In genomic region chr6:167217951-167218759, GRCh38 we compare ENCODE assay signal across 8 cellular contexts.
DNase-seq lines count a peak whose midpoint lies in the region; ATAC-seq and TF ChIP-seq lines count a peak whose summit lies in the region.
"Not testable (repeated sequence)": the region's sequence is repeated elsewhere in the genome, so short reads cannot be mapped to it uniquely, and the experiment has no call there.

No MANE protein-coding gene starts in this region.

- H3K4me1 Mint-ChIP-seq in activated T-cell treated with anti-CD3 and anti-CD28 coated beads, Interleukin-2, amount 50 U/mL, for 72 hours (ENCODE audit: low read depth); stimulated activated naive B cell treated with anti-CD40 and anti-IgM and Interleukin-4, amounts not matched to agents 10 μg/mL and 1 μg/mL and 100 μg/mL, for 72 hours: not testable (repeated sequence)

- not testable (repeated sequence) for H3K27me3 ChIP-seq in Peyer's patch; lower lobe of right lung (ENCODE audit: low read depth)

- intact Hi-C loops in lower lobe of right lung (cut with DNase I): not testable (repeated sequence)

- DNase-seq in DMS79 treated with DMSO at 0.1 percent for 48 hours (lab: John Stamatoyannopoulos, UW) (peak; percentile 12), Peyer's patch (peak in 1 of 3 donors; percentile 21)
- DNase-seq in activated T-cell treated with anti-CD3 and anti-CD28 coated beads, Interleukin-2, amount 50 U/mL, for 72 hours: peak; percentile 20 to 25
- DNase-seq in lower lobe of right lung; stimulated activated naive B cell treated with anti-CD40 and anti-IgM and Interleukin-4, amounts not matched to agents 10 μg/mL and 1 μg/mL and 100 μg/mL, for 72 hours: not testable (repeated sequence)

- not testable (repeated sequence) for H3K4me3 ChIP-seq in Peyer's patch, lower lobe of right lung

- not testable (repeated sequence) for H3K9me3 ChIP-seq in Peyer's patch, lower lobe of right lung

- H3K27ac Mint-ChIP-seq in activated T-cell treated with anti-CD3 and anti-CD28 coated beads, Interleukin-2, amount 50 U/mL, for 72 hours; stimulated activated naive B cell treated with anti-CD40 and anti-IgM and Interleukin-4, amounts not matched to agents 10 μg/mL and 1 μg/mL and 100 μg/mL, for 72 hours: not testable (repeated sequence)

- not testable (repeated sequence) for TF ChIP-seq POLR2A in Peyer's patch (IDR thresholded peaks at IDR 0.05)

- not testable (repeated sequence) for H3K4me1 ChIP-seq in Peyer's patch, lower lobe of right lung

- peak; percentile 31; the same call in 1 of the 2 replicates for TF ChIP-seq CTCF in LNCAP (IDR thresholded peaks at IDR 0.05)
- peak in 4 of 6 experiments; percentile 2 to 51 (median 33) for TF ChIP-seq CTCF in Peyer's patch (IDR thresholded peaks at IDR 0.05)
- TF ChIP-seq CTCF in lower lobe of right lung (IDR thresholded peaks at IDR 0.05): not testable (repeated sequence)

- H3K36me3 ChIP-seq in Peyer's patch, lower lobe of right lung: not testable (repeated sequence)

- not testable (repeated sequence) for H3K36me3 Mint-ChIP-seq in activated T-cell treated with anti-CD3 and anti-CD28 coated beads, Interleukin-2, amount 50 U/mL, for 72 hours (ENCODE audit: insufficient read depth in 2 of 2); stimulated activated naive B cell treated with anti-CD40 and anti-IgM and Interleukin-4, amounts not matched to agents 10 μg/mL and 1 μg/mL and 100 μg/mL, for 72 hours

- not testable (repeated sequence) for H3K27me3 Mint-ChIP-seq in activated T-cell treated with anti-CD3 and anti-CD28 coated beads, Interleukin-2, amount 50 U/mL, for 72 hours (ENCODE audit: low read depth)
- H3K27me3 Mint-ChIP-seq in stimulated activated naive B cell treated with anti-CD40 and anti-IgM and Interleukin-4, amounts not matched to agents 10 μg/mL and 1 μg/mL and 100 μg/mL, for 72 hours: peaks cover 7 to 15% of the 10 kb centered on the region in 2 donors

- ATAC-seq in GM21723 (IDR thresholded peaks at IDR 0.05; ENCODE audit: unreplicated experiment) (peak; percentile 55), esophagus mucosa (peak; percentile 80), lower lobe of right lung (peak; percentile 70 to 79)
- peak; percentile 62 to 81 for ATAC-seq in activated T-cell treated with anti-CD3 and anti-CD28 coated beads, Interleukin-2, amount 50 U/mL, for 72 hours (replicated peaks in 1 of 2)
- ATAC-seq in stimulated activated naive B cell treated with anti-CD40 and anti-IgM and Interleukin-4, amounts not matched to agents 10 μg/mL and 1 μg/mL and 100 μg/mL, for 72 hours (replicated peaks): peak; percentile 84 to 89

- not testable (repeated sequence) for H3K27ac ChIP-seq in Peyer's patch, lower lobe of right lung

- not testable (repeated sequence) for H3K9me3 Mint-ChIP-seq in activated T-cell treated with anti-CD3 and anti-CD28 coated beads, Interleukin-2, amount 50 U/mL, for 72 hours; stimulated activated naive B cell treated with anti-CD40 and anti-IgM and Interleukin-4, amounts not matched to agents 10 μg/mL and 1 μg/mL and 100 μg/mL, for 72 hours

- not testable (repeated sequence) for H3K4me3 Mint-ChIP-seq in activated T-cell treated with anti-CD3 and anti-CD28 coated beads, Interleukin-2, amount 50 U/mL, for 72 hours; stimulated activated naive B cell treated with anti-CD40 and anti-IgM and Interleukin-4, amounts not matched to agents 10 μg/mL and 1 μg/mL and 100 μg/mL, for 72 hours
